Comparison of ENCODE assay signal across 18 cellular contexts in the genomic region with DNA sequence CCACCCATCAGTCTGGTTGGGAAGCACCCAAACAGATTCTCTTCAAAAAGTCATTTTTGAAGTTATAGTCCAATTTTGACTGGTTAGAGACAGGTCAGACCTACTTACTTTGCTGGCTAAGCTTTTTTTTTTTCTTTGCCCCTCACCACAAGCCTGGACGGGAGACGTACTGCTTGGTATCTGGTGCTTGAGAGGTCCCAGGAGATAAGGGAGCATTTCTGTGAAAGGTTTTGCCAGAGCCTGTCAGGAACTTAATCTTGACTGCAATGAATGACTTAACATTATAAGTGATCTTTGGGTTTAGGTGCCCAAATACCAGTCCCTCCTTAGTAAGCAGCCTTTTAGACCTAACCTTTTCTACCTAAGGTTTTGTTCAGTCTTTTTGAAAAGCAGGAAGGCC. TPM values are rescaled to one million over a fixed set of nuclear protein-coding genes. Genes with fewer than 3 reads are reported as not detected.
DNase-seq lines count a peak whose midpoint lies in the region; ATAC-seq, FAIRE-seq and TF ChIP-seq lines count a peak whose summit lies in the region.
"Had no signal": no experiment of that assay in that cellular context is flagged by ENCODE, and none has a peak within 500 bp of the region (broad histone marks: within the 10 kb centered on the region; RNA-seq: fewer than 3 reads in every experiment).

No MANE protein-coding gene starts in this region.

- POLR2A ChIA-PET in HepG2 (lab: Yijun Ruan, JAX): no interaction called here

- FAIRE-seq in HepG2 (lab: Jason Lieb, UNC): no peak
- FAIRE-seq: D721Med had no signal

- no peak for TF ChIP-seq POLR2A in right lobe of liver (IDR thresholded peaks at IDR 0.05)
- no peak for TF ChIP-seq POLR2A in HepG2 (IDR thresholded peaks at IDR 0.05; ENCODE audit: insufficient read depth in 1 of 2, low read depth in 2 of 2, low read length in 2 of 2)

- no TSS peak for BruUV-seq in HepG2 (replicated peaks; lab: Mats Ljungman, UMichigan)

- no peak overlapping the region for H2AFZ ChIP-seq in HepG2 (ENCODE audit: low read length)

- no peak for DNase-seq in right lobe of liver
- no peak for DNase-seq in HepG2 (ENCODE audit: low spot score)
- DNase-seq in OCI-M1 (lab: John Stamatoyannopoulos, UW): peak; percentile 73
- peak; percentile 12 for DNase-seq in amniotic epithelial cell (ENCODE audit: low read depth)
- no peak for DNase-seq in cerebellar cortex (ENCODE audit: low spot score)
- DNase-seq: ACHN; CD8-positive, alpha-beta T cell; DMS79 treated with DMSO at 0.1 percent for 48 hours; NCI-H146; NCI-H2081 treated with DMSO at 0.1 percent for 48 hours; NCI-H69; NK-92 treated with Interleukin-12 subunit alpha and Interleukin-12 subunit beta, amount 100 ng/mL, for 24 hours; PC-3 had no signal

- H3K27ac ChIP-seq in right lobe of liver (peak overlapping the region in 2 of 3 donors; percentile 24 to 91), HepG2 (ENCODE audit: extremely low read length, insufficient read depth, low read length) (no peak overlapping the region), subcutaneous abdominal adipose tissue (ENCODE audit: low read depth, low read length) (peak overlapping the region; percentile 75)

- 95% methylated on average over 2 of the region's 2 CpGs for WGBS in right lobe of liver (ENCODE audit: insufficient coverage, low coverage, low lambda C conversion rate, missing lambda C conversion rate)
- 89% methylated on average over 2 of the region's 2 CpGs for WGBS in HepG2 (ENCODE audit: low lambda C conversion rate)

- CTCF ChIA-PET in HepG2 (lab: Yijun Ruan, JAX; ENCODE audit: low intra/inter-chr PET ratio, low total read pairs): no interaction called here

- H3K9ac ChIP-seq in HepG2 (ENCODE audit: insufficient read depth, low read depth, low read length) (no peak overlapping the region), subcutaneous abdominal adipose tissue (ENCODE audit: low read length in 5 of 5) (peak overlapping the region in 1 of 5 donors; percentile 52)

- TF ChIP-seq CTCF in right lobe of liver (IDR thresholded peaks at IDR 0.05): no peak
- no peak for TF ChIP-seq CTCF in HepG2 (CRISPR knock-in tag; IDR thresholded peaks at IDR 0.05)

- H3K4me3 ChIP-seq in right lobe of liver (no peak overlapping the region), HepG2 (replicated peaks in 1 of 3; ENCODE audit: insufficient read depth in 1 of 3, low read depth in 2 of 3, low read length in 3 of 3) (no peak overlapping the region), subcutaneous abdominal adipose tissue (ENCODE audit: low read depth in 1 of 5, low read length in 5 of 5) (no peak overlapping the region)
- H3K4me3 ChIP-seq: HAP-1 had no signal

- no peak overlapping the region for H3K4me2 ChIP-seq in HepG2 (ENCODE audit: low read depth, low read length)

- H3K79me2 ChIP-seq in HepG2 (ENCODE audit: insufficient read depth, low read length): peaks cover 86% of the 10 kb centered on the region

- H4K20me1 ChIP-seq in HepG2 (ENCODE audit: insufficient read depth, low read length): no peaks in the 10 kb centered on the region; the same call in 1 of the 2 replicates

- TF ChIP-seq EP300 in HepG2 (IDR thresholded peaks at IDR 0.05; ENCODE audit: low read depth in 2 of 2, low read length in 2 of 2): no peak
- TF ChIP-seq EP300 in HepG2 (CRISPR knock-in tag; IDR thresholded peaks at IDR 0.05; ENCODE audit: borderline replicate concordance): no peak

- H3K27me3 ChIP-seq in right lobe of liver (no peaks in the 10 kb centered on the region), HepG2 (ENCODE audit: control insufficient read depth in 1 of 2, insufficient read depth in 2 of 2, low read length in 2 of 2) (no peaks in the 10 kb centered on the region), subcutaneous abdominal adipose tissue (ENCODE audit: control insufficient read depth in 5 of 5, insufficient read depth in 4 of 5, low read length in 5 of 5) (no peaks in the 10 kb centered on the region)

- intact Hi-C loops in right lobe of liver (cut with DNase I): no loop called here
- intact Hi-C loops in HepG2 (cut with micrococcal nuclease; ENCODE audit: unreplicated experiment): no loop called here

- ATAC-seq in right lobe of liver (no peak), HepG2 (no peak), HG03571 (IDR thresholded peaks at IDR 0.05; ENCODE audit: unreplicated experiment) (no peak), GM21390 (IDR thresholded peaks at IDR 0.05; ENCODE audit: unreplicated experiment) (no peak)
- ATAC-seq: CD8-positive, alpha-beta T cell had no signal

- H3K36me3 ChIP-seq in right lobe of liver (peaks cover 0 to 12% (median 3%) of the 10 kb centered on the region in 4 donors), HepG2 (replicated peaks in 1 of 2; ENCODE audit: control insufficient read depth in 1 of 2, insufficient read depth in 2 of 2, low read length in 2 of 2) (no peaks in the 10 kb centered on the region; a peak in 2 of 5 replicates), subcutaneous abdominal adipose tissue (ENCODE audit: control insufficient read depth in 5 of 5, insufficient read depth in 5 of 5, low read length in 5 of 5) (peaks cover 0 to 2% (median 0%) of the 10 kb centered on the region in 5 donors)

- no peaks in the 10 kb centered on the region for H3K9me3 ChIP-seq in right lobe of liver
- H3K9me3 ChIP-seq in HepG2 (ENCODE audit: low read length): no peaks in the 10 kb centered on the region
- no peaks in the 10 kb centered on the region for H3K9me3 ChIP-seq in subcutaneous abdominal adipose tissue (ENCODE audit: control insufficient read depth in 5 of 5, low read length in 5 of 5)
- H3K9me3 ChIP-seq: HAP-1 had no signal

- H3K4me1 ChIP-seq in right lobe of liver (peaks cover 0 to 52% (median 7%) of the 10 kb centered on the region in 4 donors), HepG2 (ENCODE audit: insufficient read depth, low read length) (peaks cover 57% of the 10 kb centered on the region), subcutaneous abdominal adipose tissue (ENCODE audit: control insufficient read depth in 5 of 5, insufficient read depth in 5 of 5, low read length in 5 of 5) (peaks cover 0 to 57% (median 40%) of the 10 kb centered on the region in 5 donors)
- H3K4me1 ChIP-seq: HAP-1 had no signal

- in situ Hi-C loops in HepG2 (cut with HindIII; ENCODE audit: extremely low pct_ligation_motif_present, low pct_unique_long_range_greater_than_20kb): no loop called here

- TF ChIP-seq RAD21 in HepG2 (CRISPR knock-in tag; IDR thresholded peaks at IDR 0.05): no peak

TF ChIP-seq in HepG2, 621 proteins besides CTCF, POLR2A, EP300 and RAD21 (continues in another document):
- no peak for TF ChIP-seq ZNF331 (CRISPR knock-in tag; IDR thresholded peaks at IDR 0.05)
- TF ChIP-seq ARID4A (CRISPR knock-in tag; IDR thresholded peaks at IDR 0.05; ENCODE audit: borderline replicate concordance): no peak
- no peak for TF ChIP-seq ELF3 (CRISPR knock-in tag; IDR thresholded peaks at IDR 0.05)

RNA-seq across cellular contexts. Expression of gene MTHFD1, which starts 6.3 kb away (rescaled TPM):
- total RNA-seq in right lobe of liver (100 to 1,000 TPM; 158 to 265 (median 200) TPM), HepG2 (2016; rRNA removed; fragmentation: Illumina TruSeq; extraction: Trizol) (106 and 186 TPM in 2 replicates)
- 27.7 and 41.1 TPM in 2 replicates for total RNA-seq in HepG2 (2016; cell fraction: cytosol; rRNA removed; fragmentation: Illumina TruSeq; extraction: Trizol; ENCODE audit: low read depth)
- 106 and 176 TPM in 2 replicates for total RNA-seq in HepG2 (2016; cell fraction: insoluble cytoplasmic fraction; rRNA removed; fragmentation: Illumina TruSeq; extraction: Trizol)
- 37.7 and 38.9 TPM in 2 replicates for total RNA-seq in HepG2 (2016; cell fraction: membrane; rRNA removed; fragmentation: Illumina TruSeq; extraction: Trizol)
- total RNA-seq in HepG2 (2016; cell fraction: nucleus; rRNA removed; fragmentation: Illumina TruSeq; extraction: Trizol): 117 and 125 TPM in 2 replicates
- polyA plus RNA-seq in HepG2 (2011; rRNA removed): 31.0 and 33.6 TPM in 2 replicates
- 24.6 and 25.3 TPM in 2 replicates for polyA plus RNA-seq in HepG2 (2011; cell fraction: cytosol; rRNA removed)
- 36.7 and 38.0 TPM in 2 replicates for polyA plus RNA-seq in HepG2 (2011; cell fraction: nucleus; rRNA removed)
- polyA plus RNA-seq in HepG2 (2012): 65.7 and 92.6 TPM in 2 replicates
- polyA plus RNA-seq in HepG2 (2016; cell fraction: cytosol; fragmentation: Illumina TruSeq; extraction: Trizol; ENCODE audit: low read depth): 15.0 and 19.1 TPM in 2 replicates
- 175 and 178 TPM in 2 replicates for polyA plus RNA-seq in HepG2 (2016; cell fraction: insoluble cytoplasmic fraction; fragmentation: Illumina TruSeq; extraction: Trizol; ENCODE audit: low read depth)
- 28.8 and 31.3 TPM in 2 replicates for polyA plus RNA-seq in HepG2 (2016; cell fraction: membrane; fragmentation: Illumina TruSeq; extraction: Trizol; ENCODE audit: low read depth)
- 154 and 168 TPM in 2 replicates for polyA plus RNA-seq in HepG2 (2016; cell fraction: nucleus; fragmentation: Illumina TruSeq; extraction: Trizol; ENCODE audit: insufficient read depth, low read depth)
- 55.0 and 195 TPM in 2 replicates for polyA minus RNA-seq in HepG2 (2011; rRNA and poly(A)+ RNA removed; ENCODE audit: low replicate concordance)
- polyA minus RNA-seq in HepG2 (2011; cell fraction: cytosol; rRNA and poly(A)+ RNA removed): 51.5 and 63.7 TPM in 2 replicates
- polyA minus RNA-seq in HepG2 (2011; cell fraction: nucleus; rRNA and poly(A)+ RNA removed): 76.7 and 120 TPM in 2 replicates

Comparison
In these comparisons a context has a peak if more than half of its experiments do, and no peak if none do; other contexts are left out.
1. DNase-seq: peak in OCI-M1 (single experiment) and amniotic epithelial cell (single experiment); none in right lobe of liver (0 of 3), HepG2 (single experiment) and cerebellar cortex (single experiment).